Comparison of ENCODE assay signal across 26 cellular contexts in genomic region chr14:37328673-37329072, GRCh38.
"Had no signal": no experiment of that assay in that cellular context is flagged by ENCODE, and none has a peak within 500 bp of the region (broad histone marks: within the 10 kb centered on the region; RNA-seq: fewer than 3 reads in every experiment).

No MANE protein-coding gene starts in this region.

- H3K4me1 ChIP-seq: gastrocnemius medialis, heart left ventricle, left lung, neural progenitor cell, psoas muscle, spleen, testis, tibial artery had no signal

- H3K27ac Mint-ChIP-seq: immature natural killer cell; mesothelial cell of epicardium; naive thymus-derived CD4-positive, alpha-beta T cell; neural progenitor cell; stimulated activated memory B cell treated with anti-CD40 and anti-IgM and Interleukin-4, amounts not matched to agents 10 μg/mL and 1 μg/mL and 100 μg/mL, for 72 hours; type B pancreatic cell had no signal

- H3K36me3 Mint-ChIP-seq: immature natural killer cell; naive thymus-derived CD4-positive, alpha-beta T cell; stimulated activated memory B cell treated with anti-CD40 and anti-IgM and Interleukin-4, amounts not matched to agents 10 μg/mL and 1 μg/mL and 100 μg/mL, for 72 hours had no signal

- H3K27me3 Mint-ChIP-seq: naive thymus-derived CD4-positive, alpha-beta T cell; stimulated activated memory B cell treated with anti-CD40 and anti-IgM and Interleukin-4, amounts not matched to agents 10 μg/mL and 1 μg/mL and 100 μg/mL, for 72 hours; type B pancreatic cell had no signal

- H3K9me3 ChIP-seq: psoas muscle, testis had no signal

- H3K27ac ChIP-seq: dorsolateral prefrontal cortex, epithelial cell of prostate, gastrocnemius medialis, heart left ventricle, left lung, neural progenitor cell, psoas muscle, skin epidermis, spleen, testis, tibial artery had no signal

- H3K36me3 ChIP-seq: heart left ventricle, left lung, neural progenitor cell, spleen had no signal

- H3K4me1 Mint-ChIP-seq: immature natural killer cell; mesothelial cell of epicardium; naive thymus-derived CD4-positive, alpha-beta T cell; nephron; stimulated activated memory B cell treated with anti-CD40 and anti-IgM and Interleukin-4, amounts not matched to agents 10 μg/mL and 1 μg/mL and 100 μg/mL, for 72 hours had no signal

- H3K27me3 ChIP-seq: dorsolateral prefrontal cortex, gastrocnemius medialis, heart left ventricle, left lung, neural progenitor cell, spleen, testis, tibial artery had no signal

- DNase-seq: dorsolateral prefrontal cortex; effector CD4-positive, alpha-beta T cell; foreskin fibroblast; gastrocnemius medialis; heart left ventricle; hypothalamus; immature natural killer cell; left lung; mesenchymal stem cell; naive thymus-derived CD4-positive, alpha-beta T cell; psoas muscle; right cardiac atrium; spleen; stimulated activated CD4-positive, alpha-beta T cell treated with anti-CD3 and anti-CD28 coated beads, Interleukin-4, amount 100 ng/mL, for 4 hours; stimulated activated naive CD8-positive, alpha-beta T cell treated with anti-CD3 and anti-CD28 coated beads, Interleukin-15, Interleukin-2, amounts not matched to agents 100 U/mL and 50 U/mL, for 24 hours; substantia nigra; testis; tibial artery had no signal

- H3K4me3 Mint-ChIP-seq: immature natural killer cell; mesothelial cell of epicardium; naive thymus-derived CD4-positive, alpha-beta T cell; nephron; neural progenitor cell; stimulated activated memory B cell treated with anti-CD40 and anti-IgM and Interleukin-4, amounts not matched to agents 10 μg/mL and 1 μg/mL and 100 μg/mL, for 72 hours; type B pancreatic cell had no signal

- H2AFZ ChIP-seq: neural progenitor cell had no signal

- ATAC-seq: esophagus mucosa; gastrocnemius medialis; heart left ventricle; naive thymus-derived CD4-positive, alpha-beta T cell; psoas muscle; right cardiac atrium; stimulated activated memory B cell treated with anti-CD40 and anti-IgM and Interleukin-4, amounts not matched to agents 10 μg/mL and 1 μg/mL and 100 μg/mL, for 72 hours; stimulated activated naive CD8-positive, alpha-beta T cell treated with anti-CD3 and anti-CD28 coated beads, Interleukin-15, Interleukin-2, amounts not matched to agents 100 U/mL and 50 U/mL, for 24 hours had no signal

- H3K4me2 ChIP-seq: neural progenitor cell had no signal

- H3K4me3 ChIP-seq: dorsolateral prefrontal cortex, gastrocnemius medialis, heart left ventricle, left lung, neural progenitor cell, psoas muscle, skin epidermis, spleen, testis, tibial artery had no signal
